Comparison of ENCODE assay signal across 9 cellular contexts in the genomic region with DNA sequence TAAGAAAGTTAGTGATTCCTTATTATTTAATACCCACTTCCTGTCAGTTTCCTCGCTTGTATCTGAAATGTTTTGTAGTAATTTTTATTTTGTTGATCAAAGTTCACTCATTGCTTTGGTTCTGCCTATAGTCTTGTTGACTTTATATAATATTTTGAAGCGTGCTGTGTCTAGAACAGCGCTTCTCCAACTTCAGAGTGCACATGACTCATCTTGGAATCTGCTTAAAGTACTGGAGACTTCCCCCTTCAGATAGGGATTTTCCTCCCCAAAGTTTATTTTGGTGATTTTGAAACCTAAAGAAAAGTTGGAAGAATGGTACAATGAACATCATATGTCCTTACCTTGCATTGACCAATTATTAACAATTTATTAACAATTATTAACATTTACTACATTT. TPM values are rescaled to one million over a fixed set of nuclear protein-coding genes. Genes with fewer than 3 reads are reported as not detected.
DNase-seq lines count a peak whose midpoint lies in the region; ATAC-seq and TF ChIP-seq lines count a peak whose summit lies in the region.
"Had no signal": no experiment of that assay in that cellular context is flagged by ENCODE, and none has a peak within 500 bp of the region (broad histone marks: within the 10 kb centered on the region; RNA-seq: fewer than 3 reads in every experiment).

No MANE protein-coding gene starts in this region.

- H3K27me3 ChIP-seq in esophagus squamous epithelium (no peaks in the 10 kb centered on the region), gastrocnemius medialis (no peaks in the 10 kb centered on the region), foreskin keratinocyte (no peaks in the 10 kb centered on the region), H7 (ENCODE audit: control insufficient read depth, insufficient read depth, low read length) (no peaks in the 10 kb centered on the region)

- H3K4me3 ChIP-seq in esophagus squamous epithelium (no peak overlapping the region), gastrocnemius medialis (no peak overlapping the region), H7 (ENCODE audit: insufficient read depth, low read depth, low read length) (no peak overlapping the region)
- H3K4me3 ChIP-seq: neural progenitor cell had no signal

- POLR2A ChIA-PET in activated CD8-positive, alpha-beta T cell treated with anti-CD3 and anti-CD28 coated beads for 36 hours (lab: Charles Lee) = interaction anchor here (1.2 to 11.3 kb wide), 3 partner anchors 11 to 43 kb away, joined by 6 to 106 read pairs (median 12); a partner anchor contains a TSS
- POLR2A ChIA-PET in activated CD8-positive, alpha-beta T cell treated with anti-CD3 and anti-CD28 coated beads, Interleukin-2, amount 10 ng/mL, durations not matched to agents 7 days and 5 days (lab: Charles Lee) = interaction anchor here (1.6 to 5.8 kb wide), 2 partner anchors 19 to 42 kb away, joined by 7 to 61 read pairs; a partner anchor contains a TSS
- POLR2A ChIA-PET in T-cell (lab: Charles Lee) = interaction anchor here (0.6 to 1.5 kb wide), 4 partner anchors 14 to 100 kb away, joined by 5 to 9 read pairs (median 7); a partner anchor contains a TSS

- 42 to 51% methylated on average over 3 of the region's 3 CpGs for WGBS in esophagus squamous epithelium, 2 donors

- no peak for DNase-seq in activated CD8-positive, alpha-beta T cell treated with anti-CD3 and anti-CD28 coated beads for 36 hours
- DNase-seq in activated CD8-positive, alpha-beta T cell treated with anti-CD3 and anti-CD28 coated beads, Interleukin-2, amount 10 ng/mL, durations not matched to agents 7 days and 5 days = no peak
- DNase-seq in T-cell (no peak), esophagus squamous epithelium (lab: John Stamatoyannopoulos, UW) (no peak), gastrocnemius medialis (no peak), foreskin keratinocyte (no peak), cerebellar cortex (ENCODE audit: low spot score) (no peak), H7 (no peak)

- ATAC-seq in activated CD8-positive, alpha-beta T cell treated with anti-CD3 and anti-CD28 coated beads for 36 hours = no peak
- ATAC-seq in activated CD8-positive, alpha-beta T cell treated with anti-CD3 and anti-CD28 coated beads, Interleukin-2, amount 10 ng/mL, durations not matched to agents 7 days and 5 days = no peak
- ATAC-seq in T-cell (replicated peaks in 1 of 4) (no peak), gastrocnemius medialis (no peak), foreskin keratinocyte (no peak)

- H3K27ac ChIP-seq in esophagus squamous epithelium = peak overlapping the region; percentile 1 to 98 (median 90)
- peak overlapping the region; percentile 72 to 95 (median 76) for H3K27ac ChIP-seq in gastrocnemius medialis
- H3K27ac ChIP-seq in foreskin keratinocyte = no peak overlapping the region

- no peak for TF ChIP-seq CTCF in activated CD8-positive, alpha-beta T cell treated with anti-CD3 and anti-CD28 coated beads for 36 hours (IDR thresholded peaks at IDR 0.05)
- no peak for TF ChIP-seq CTCF in esophagus squamous epithelium (IDR thresholded peaks at IDR 0.05)
- no peak for TF ChIP-seq CTCF in gastrocnemius medialis (IDR thresholded peaks at IDR 0.05 in 4 of 5, conservative IDR thresholded peaks at IDR 0.05 in 1 of 5)
- no peak for TF ChIP-seq CTCF in foreskin keratinocyte (conservative IDR thresholded peaks at IDR 0.05)

- H3K36me3 ChIP-seq in esophagus squamous epithelium (peaks cover 12 to 87% (median 28%) of the 10 kb centered on the region in 3 donors), gastrocnemius medialis (peaks cover 0 to 25% of the 10 kb centered on the region in 2 donors), H7 (replicated peaks; ENCODE audit: control insufficient read depth, insufficient read depth, low read length) (peaks cover 18% of the 10 kb centered on the region)

- H3K36me3 Mint-ChIP-seq in activated CD8-positive, alpha-beta T cell treated with anti-CD3 and anti-CD28 coated beads for 36 hours (ENCODE audit: low read depth) = peaks cover 50% of the 10 kb centered on the region
- H3K36me3 Mint-ChIP-seq in activated CD8-positive, alpha-beta T cell treated with anti-CD3 and anti-CD28 coated beads, Interleukin-2, amount 10 ng/mL, durations not matched to agents 7 days and 5 days (ENCODE audit: low read depth) = peaks cover 62% of the 10 kb centered on the region
- peaks cover 37% of the 10 kb centered on the region for H3K36me3 Mint-ChIP-seq in T-cell

- intact Hi-C loops in activated CD8-positive, alpha-beta T cell treated with anti-CD3 and anti-CD28 coated beads for 36 hours (cut with micrococcal nuclease) = loop anchor here (1.0 to 5.0 kb wide), 2 partner anchors 42 to 118 kb away; a partner anchor contains a TSS
- intact Hi-C loops in esophagus squamous epithelium (cut with DNase I) = loop anchor here (5.0 to 10.0 kb wide), 2 partner anchors 43 to 105 kb away; no protein-coding TSS in a partner anchor
- intact Hi-C loops in gastrocnemius medialis (cut with DNase I; ENCODE audit: low total_unique reads) = loop anchor here (10.0 kb wide), 2 partner anchors 185 to 1075 kb away; a partner anchor contains a TSS

- H3K4me1 Mint-ChIP-seq in activated CD8-positive, alpha-beta T cell treated with anti-CD3 and anti-CD28 coated beads for 36 hours (ENCODE audit: low read depth) = peaks cover 49% of the 10 kb centered on the region
- H3K4me1 Mint-ChIP-seq in activated CD8-positive, alpha-beta T cell treated with anti-CD3 and anti-CD28 coated beads, Interleukin-2, amount 10 ng/mL, durations not matched to agents 7 days and 5 days (ENCODE audit: low read depth) = peaks cover 54% of the 10 kb centered on the region
- H3K4me1 Mint-ChIP-seq in T-cell = peaks cover 39 to 57% (median 40%) of the 10 kb centered on the region in 3 donors

- H3K9me3 Mint-ChIP-seq in activated CD8-positive, alpha-beta T cell treated with anti-CD3 and anti-CD28 coated beads for 36 hours = no peaks in the 10 kb centered on the region
- H3K9me3 Mint-ChIP-seq in activated CD8-positive, alpha-beta T cell treated with anti-CD3 and anti-CD28 coated beads, Interleukin-2, amount 10 ng/mL, durations not matched to agents 7 days and 5 days (ENCODE audit: insufficient read depth) = no peaks in the 10 kb centered on the region
- H3K9me3 Mint-ChIP-seq in T-cell = no peaks in the 10 kb centered on the region
- H3K9me3 Mint-ChIP-seq: neural progenitor cell had no signal

- CTCF ChIA-PET in activated CD8-positive, alpha-beta T cell treated with anti-CD3 and anti-CD28 coated beads for 36 hours (lab: Charles Lee) = interaction anchor here (0.6 to 9.1 kb wide), 14 partner anchors 10 to 118 kb away, joined by 3 to 118 read pairs (median 6); a partner anchor contains a TSS
- CTCF ChIA-PET in activated CD8-positive, alpha-beta T cell treated with anti-CD3 and anti-CD28 coated beads, Interleukin-2, amount 10 ng/mL, durations not matched to agents 7 days and 5 days (lab: Charles Lee) = interaction anchor here (1.0 to 12.8 kb wide), 19 partner anchors 8 to 1040 kb away, joined by 3 to 279 read pairs (median 6); a partner anchor contains a TSS
- CTCF ChIA-PET in T-cell (lab: Charles Lee) = interaction anchor here (0.6 to 5.6 kb wide), 11 partner anchors 15 to 986 kb away, joined by 3 to 74 read pairs (median 4); a partner anchor contains a TSS

- no peaks in the 10 kb centered on the region for H3K27me3 Mint-ChIP-seq in activated CD8-positive, alpha-beta T cell treated with anti-CD3 and anti-CD28 coated beads for 36 hours
- no peaks in the 10 kb centered on the region for H3K27me3 Mint-ChIP-seq in activated CD8-positive, alpha-beta T cell treated with anti-CD3 and anti-CD28 coated beads, Interleukin-2, amount 10 ng/mL, durations not matched to agents 7 days and 5 days (ENCODE audit: low read depth)
- no peaks in the 10 kb centered on the region for H3K27me3 Mint-ChIP-seq in T-cell

- peak overlapping the region; percentile 66 for H3K27ac Mint-ChIP-seq in activated CD8-positive, alpha-beta T cell treated with anti-CD3 and anti-CD28 coated beads for 36 hours
- no peak overlapping the region for H3K27ac Mint-ChIP-seq in activated CD8-positive, alpha-beta T cell treated with anti-CD3 and anti-CD28 coated beads, Interleukin-2, amount 10 ng/mL, durations not matched to agents 7 days and 5 days
- H3K27ac Mint-ChIP-seq in T-cell = peak overlapping the region; percentile 7 to 19
- H3K27ac Mint-ChIP-seq: neural progenitor cell had no signal

- H3K9me3 ChIP-seq in esophagus squamous epithelium (no peaks in the 10 kb centered on the region), gastrocnemius medialis (no peaks in the 10 kb centered on the region)

- TF ChIP-seq POLR2A in esophagus squamous epithelium (IDR thresholded peaks at IDR 0.05) = no peak
- no peak for TF ChIP-seq POLR2A in gastrocnemius medialis (IDR thresholded peaks at IDR 0.05)

- H3K4me1 ChIP-seq in esophagus squamous epithelium (peaks cover 37 to 96% (median 55%) of the 10 kb centered on the region in 3 donors), gastrocnemius medialis (peaks cover 53 to 57% of the 10 kb centered on the region in 2 donors), foreskin keratinocyte (peaks cover 17% of the 10 kb centered on the region)

- no peak overlapping the region for H3K4me3 Mint-ChIP-seq in activated CD8-positive, alpha-beta T cell treated with anti-CD3 and anti-CD28 coated beads for 36 hours
- H3K4me3 Mint-ChIP-seq in activated CD8-positive, alpha-beta T cell treated with anti-CD3 and anti-CD28 coated beads, Interleukin-2, amount 10 ng/mL, durations not matched to agents 7 days and 5 days = no peak overlapping the region
- H3K4me3 Mint-ChIP-seq in T-cell = no peak overlapping the region

- in situ Hi-C loops in gastrocnemius medialis (cut with MboI; ENCODE audit: low sequenced_read_pairs in 4 of 4) = loop anchor here (5.0 to 25.0 kb wide), 5 partner anchors 43 to 968 kb away; a partner anchor contains a TSS

RNA-seq across cellular contexts. Expression of a gene that starts 5.8 kb away (rescaled TPM):
- total RNA-seq in activated CD8-positive, alpha-beta T cell treated with anti-CD3 and anti-CD28 coated beads for 36 hours = 10 to 100 TPM; 54.5 to 58.1 TPM
- 10 to 100 TPM; 58.6 to 62.5 TPM for total RNA-seq in activated CD8-positive, alpha-beta T cell treated with anti-CD3 and anti-CD28 coated beads, Interleukin-2, amount 10 ng/mL, durations not matched to agents 7 days and 5 days
- total RNA-seq in T-cell (10 to 100 TPM; 11.2 to 39.0 (median 33.8) TPM), esophagus squamous epithelium (100 to 1,000 TPM in 3 of 4 donors, 10 to 100 TPM in 1; 87.8 to 139 (median 111) TPM), gastrocnemius medialis (10 to 100 TPM; 15.6 to 64.4 (median 34.9) TPM), foreskin keratinocyte (21.3 and 28.2 TPM in 2 replicates)
- polyA plus RNA-seq in foreskin keratinocyte = 30.3 and 34.1 TPM in 2 replicates
- total RNA-seq in H7 (2014; rRNA removed; shearing (Covaris generic)) = 21.3 and 36.6 TPM in 2 replicates

RNA-seq across cellular contexts. Expression of a gene that starts 19.4 kb away (rescaled TPM):
- 100 to 1,000 TPM; 253 to 263 TPM for total RNA-seq in activated CD8-positive, alpha-beta T cell treated with anti-CD3 and anti-CD28 coated beads for 36 hours
- 100 to 1,000 TPM; 152 to 159 TPM for total RNA-seq in activated CD8-positive, alpha-beta T cell treated with anti-CD3 and anti-CD28 coated beads, Interleukin-2, amount 10 ng/mL, durations not matched to agents 7 days and 5 days
- total RNA-seq in T-cell = 100 to 1,000 TPM in 2 of 5 donors, 10 to 100 TPM in 3; 82.8 to 111 (median 86.8) TPM
- 100 to 1,000 TPM; 219 to 319 (median 285) TPM for total RNA-seq in esophagus squamous epithelium
- 100 to 1,000 TPM; 255 to 442 (median 268) TPM for total RNA-seq in gastrocnemius medialis
- total RNA-seq in foreskin keratinocyte = 231 and 234 TPM in 2 replicates
- 227 and 253 TPM in 2 replicates for polyA plus RNA-seq in foreskin keratinocyte
- 213 and 218 TPM in 2 replicates for total RNA-seq in H7 (2014; rRNA removed; shearing (Covaris generic))
